8 cellular contexts compared by ENCODE assay signal in genomic region chr11:72239296-72239848, GRCh38.
DNase-seq lines count a peak whose midpoint lies in the region; ATAC-seq and TF ChIP-seq lines count a peak whose summit lies in the region.

No MANE protein-coding gene starts in this region.

- in situ Hi-C loops in ACHN (cut with HindIII; ENCODE audit: low pct_ligation_motif_present, low pct_unique_long_range_greater_than_20kb, low sequenced_read_pairs), result no loop called here
- in situ Hi-C loops in GM13977 (cut with MboI; ENCODE audit: low pct_unique_long_range_greater_than_20kb, low sequenced_read_pairs, unreplicated experiment), result no loop called here

- H3K79me2 ChIP-seq in parathyroid adenoma, result no peaks in the 10 kb centered on the region

- peak overlapping the region; percentile 38 for H3K4me2 ChIP-seq in parathyroid adenoma (ENCODE audit: low read length)

- H3K27me3 ChIP-seq in parathyroid adenoma (ENCODE audit: control insufficient read depth, insufficient read depth, low read length), result no peaks in the 10 kb centered on the region

- H3K9ac ChIP-seq in parathyroid adenoma, result no peak overlapping the region

- DNase-seq in ACHN (peak; percentile 33), GM13977 (ENCODE audit: low spot score) (peak; percentile 82), SW480 (ENCODE audit: low spot score) (peak; percentile 39), foreskin fibroblast (peak; percentile 40 to 71), NCI-H2227 (lab: John Stamatoyannopoulos, UW; ENCODE audit: unreplicated experiment) (no peak), RPMI8226 (no peak)

- peak overlapping the region; percentile 29 to 39 for H3K4me3 ChIP-seq in foreskin fibroblast (ENCODE audit: low read depth in 1 of 2, low read length in 2 of 2)
- H3K4me3 ChIP-seq in parathyroid adenoma (ENCODE audit: low read depth, low read length), result no peak overlapping the region

- no peak overlapping the region for H3K27ac ChIP-seq in parathyroid adenoma

- no peak for ATAC-seq in HG03520 (IDR thresholded peaks at IDR 0.05; ENCODE audit: unreplicated experiment)

- H3K9me3 ChIP-seq in parathyroid adenoma (ENCODE audit: control insufficient read depth, low read length), result no peaks in the 10 kb centered on the region

- no peaks in the 10 kb centered on the region for H3K36me3 ChIP-seq in parathyroid adenoma (ENCODE audit: control insufficient read depth, insufficient read depth, low read length)

- TF ChIP-seq CTCF in GM13977 (IDR thresholded peaks at IDR 0.05; ENCODE audit: extremely low read depth, insufficient read depth, missing control alignments) (no peak), foreskin fibroblast (IDR thresholded peaks at IDR 0.05; ENCODE audit: low read depth, low read length) (no peak), parathyroid adenoma (IDR thresholded peaks at IDR 0.05) (no peak)

- no peak overlapping the region for H2AFZ ChIP-seq in parathyroid adenoma

- peaks cover 3% of the 10 kb centered on the region for H3K4me1 ChIP-seq in parathyroid adenoma

Comparison
In these comparisons a context has a peak if more than half of its experiments do, and no peak if none do; other contexts are left out.
1. DNase-seq: peak in ACHN (single experiment), GM13977 (single experiment), SW480 (single experiment) and foreskin fibroblast (2 of 2); none in NCI-H2227 (single experiment) and RPMI8226 (single experiment).